ENCODE assay signal across 18 cellular contexts in the genomic region with DNA sequence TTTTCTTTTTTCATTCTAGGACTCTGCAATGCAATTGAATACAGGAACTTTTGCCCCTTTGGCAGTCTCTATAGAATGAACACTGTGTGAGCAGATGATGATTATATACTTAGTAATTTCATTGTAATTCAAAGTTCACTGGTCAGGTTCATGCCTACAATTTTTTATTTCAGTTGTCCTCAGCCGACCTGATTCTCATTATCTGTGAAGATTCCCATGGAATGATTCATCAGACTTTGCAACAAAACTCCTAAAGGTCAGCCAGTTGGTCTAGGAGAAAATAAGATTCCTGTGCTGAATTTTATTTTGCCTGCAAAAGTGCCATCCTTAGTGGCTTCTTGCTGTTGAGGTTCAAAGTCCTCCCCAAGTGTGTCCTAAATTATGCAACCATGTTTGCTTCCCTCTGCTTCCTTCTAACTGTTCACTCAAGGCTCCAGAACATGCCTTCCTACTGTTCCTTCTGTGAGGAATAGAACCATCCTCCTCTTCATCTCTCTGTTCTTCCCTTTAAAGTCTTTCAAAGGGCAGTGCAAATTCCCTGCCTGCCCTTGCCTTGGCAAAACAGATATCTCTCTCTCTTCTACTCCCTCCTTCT.
DNase-seq lines count a peak whose midpoint lies in the region; ATAC-seq and TF ChIP-seq lines count a peak whose summit lies in the region.
"Had no signal": no experiment of that assay in that cellular context is flagged by ENCODE, and none has a peak within 500 bp of the region (broad histone marks: within the 10 kb centered on the region; RNA-seq: fewer than 3 reads in every experiment).

No MANE protein-coding gene starts in this region.

- no peak overlapping the region for H3K4me3 ChIP-seq in BJ (ENCODE audit: low read depth, low read length)
- H3K4me3 ChIP-seq in PC-3 (ENCODE audit: low read length) = no peak overlapping the region
- no peak overlapping the region for H3K4me3 ChIP-seq in cardiac fibroblast (replicated peaks in 1 of 2; ENCODE audit: low read depth in 2 of 2, low read length in 2 of 2)
- no peak overlapping the region for H3K4me3 ChIP-seq in liver (ENCODE audit: low read depth in 1 of 3, low read length in 3 of 3)
- no peak overlapping the region for H3K4me3 ChIP-seq in lower lobe of right lung
- H3K4me3 ChIP-seq: transverse colon had no signal

- no peaks in the 10 kb centered on the region for H3K27me3 ChIP-seq in BJ (ENCODE audit: control insufficient read depth, insufficient read depth, low read length)
- no peaks in the 10 kb centered on the region for H3K27me3 ChIP-seq in PC-3 (ENCODE audit: low read length)
- H3K27me3 ChIP-seq in liver (ENCODE audit: control insufficient read depth in 4 of 4, insufficient read depth in 4 of 4, low read length in 3 of 4) = no peaks in the 10 kb centered on the region
- H3K27me3 ChIP-seq in lower lobe of right lung (ENCODE audit: low read depth) = no peaks in the 10 kb centered on the region
- H3K27me3 ChIP-seq: transverse colon had no signal

- peak overlapping the region; percentile 44; the same call in 1 of the 2 replicates for H3K4me2 ChIP-seq in PC-3 (ENCODE audit: low read length)
- H3K4me2 ChIP-seq: KMS-11 had no signal

- CTCF ChIA-PET in BJ (lab: Yijun Ruan, JAX) = no interaction called here
- CTCF ChIA-PET in PC-3 (lab: Charles Lee) = no interaction called here

- H4K20me1 ChIP-seq in PC-3 (ENCODE audit: low read length) = no peaks in the 10 kb centered on the region

- TF ChIP-seq RAD21 in liver (IDR thresholded peaks at IDR 0.05) = no peak

- H3K9ac ChIP-seq in PC-3 (ENCODE audit: low read length) (no peak overlapping the region), liver (ENCODE audit: low read depth in 1 of 2, low read length in 2 of 2) (no peak overlapping the region)
- H3K9ac ChIP-seq: KMS-11, parathyroid adenoma had no signal

- H3K4me1 ChIP-seq in PC-3 (ENCODE audit: insufficient read depth, low read length) = peaks cover 15% of the 10 kb centered on the region
- peaks cover 0 to 3% (median 0%) of the 10 kb centered on the region in 4 donors for H3K4me1 ChIP-seq in liver (ENCODE audit: control insufficient read depth in 4 of 4, insufficient read depth in 4 of 4, low read length in 3 of 4)
- H3K4me1 ChIP-seq in lower lobe of right lung = no peaks in the 10 kb centered on the region
- H3K4me1 ChIP-seq: parathyroid adenoma, transverse colon had no signal

- no peaks in the 10 kb centered on the region for H3K9me3 ChIP-seq in PC-3 (ENCODE audit: low read length)
- no peaks in the 10 kb centered on the region for H3K9me3 ChIP-seq in liver (ENCODE audit: control insufficient read depth in 4 of 4, low read length in 3 of 4)
- H3K9me3 ChIP-seq in lower lobe of right lung = no peaks in the 10 kb centered on the region
- H3K9me3 ChIP-seq: transverse colon had no signal

- intact Hi-C loops in PC-3 (cut with micrococcal nuclease) = no loop called here
- intact Hi-C loops in lower lobe of right lung (cut with DNase I) = no loop called here

- no peak overlapping the region for H2AFZ ChIP-seq in PC-3 (ENCODE audit: low read length)
- H2AFZ ChIP-seq: parathyroid adenoma had no signal

- POLR2A ChIA-PET in BJ (lab: Charles Lee) = no interaction called here
- POLR2A ChIA-PET in PC-3 (lab: Charles Lee; ENCODE audit: unreplicated experiment) = no interaction called here

- DNase-seq in BJ (ENCODE audit: low read depth) (peak; percentile 51), PC-3 (peak; percentile 58), cardiac fibroblast (ENCODE audit: low read depth in 2 of 2) (peak; percentile 77 to 94), lower lobe of right lung (no peak), NCI-H446 treated with DMSO at 0.1 percent for 48 hours (lab: John Stamatoyannopoulos, UW) (no peak), NCI-H2081 (lab: John Stamatoyannopoulos, UW) (no peak)
- DNase-seq: activated CD4-positive, alpha-beta memory T cell treated with anti-CD3 and anti-CD28 coated beads for 36 hours; activated effector memory CD4-positive, alpha-beta T cell treated with anti-CD3 and anti-CD28 coated beads, Interleukin-2, amount 50 U/mL, for 16 hours; AML-193; DMS53; NCI-H1694 treated with DMSO at 0.1 percent for 48 hours; NCI-H526 treated with DMSO at 0.1 percent for 48 hours; RPMI8226; transverse colon had no signal

- H3K27ac ChIP-seq in PC-3 (ENCODE audit: low read length) (no peak overlapping the region), liver (ENCODE audit: low read depth in 1 of 2, low read length in 2 of 2) (no peak overlapping the region), lower lobe of right lung (no peak overlapping the region)
- H3K27ac ChIP-seq: KMS-11, parathyroid adenoma, transverse colon had no signal

- ATAC-seq in PC-3 = no peak; the same call in 1 of the 2 replicates
- no peak for ATAC-seq in lower lobe of right lung
- ATAC-seq in HG03460 (IDR thresholded peaks at IDR 0.05; ENCODE audit: unreplicated experiment) = no peak

- H3K9me2 ChIP-seq in PC-3 (replicated peaks; ENCODE audit: low read length) = no peaks in the 10 kb centered on the region

- no peaks in the 10 kb centered on the region for H3F3A ChIP-seq in PC-3 (ENCODE audit: low read length, unreplicated experiment)

- H3K36me3 ChIP-seq in BJ (ENCODE audit: control insufficient read depth, insufficient read depth, low read length) = no peaks in the 10 kb centered on the region
- H3K36me3 ChIP-seq in PC-3 (ENCODE audit: low read depth, low read length) = no peaks in the 10 kb centered on the region
- no peaks in the 10 kb centered on the region for H3K36me3 ChIP-seq in liver (ENCODE audit: control insufficient read depth in 4 of 4, insufficient read depth in 3 of 4, low read depth in 1 of 4, low read length in 3 of 4)
- no peaks in the 10 kb centered on the region for H3K36me3 ChIP-seq in lower lobe of right lung
- H3K36me3 ChIP-seq: transverse colon had no signal

- BruUV-seq in PC-3 (replicated peaks; lab: Mats Ljungman, UMichigan) = no TSS peak

- WGBS in liver = 52% methylated on average over 1 of the region's 1 CpG

- TF ChIP-seq CTCF in BJ (IDR thresholded peaks at IDR 0.05; ENCODE audit: insufficient read depth, low read depth, low read length) = no peak
- TF ChIP-seq CTCF in PC-3 (conservative IDR thresholded peaks at IDR 0.05; ENCODE audit: low read depth, low read length) = no peak
- TF ChIP-seq CTCF in cardiac fibroblast (IDR thresholded peaks at IDR 0.05; ENCODE audit: low read depth, low read length) = no peak
- TF ChIP-seq CTCF in liver (IDR thresholded peaks at IDR 0.05; ENCODE audit: low read depth, low read length, missing input control) = no peak
- TF ChIP-seq CTCF in lower lobe of right lung (IDR thresholded peaks at IDR 0.05) = no peak

- H3K79me2 ChIP-seq in PC-3 (ENCODE audit: low read length) = no peaks in the 10 kb centered on the region
- H3K79me2 ChIP-seq: parathyroid adenoma had no signal

TF ChIP-seq in liver, 16 proteins besides CTCF, POLR2A, EP300 and RAD21:
- TF ChIP-seq SP1 (IDR thresholded peaks at IDR 0.05) (no peak), HNF4A (conservative IDR thresholded peaks at IDR 0.05) (peak; percentile 64 to 65), JUND (IDR thresholded peaks at IDR 0.05) (peak in 1 of 2 donors; percentile 33), RXRA (IDR thresholded peaks at IDR 0.05) (peak in 1 of 2 donors; percentile 33)

Comparison
In these comparisons a context has a peak if more than half of its experiments do, and no peak if none do; other contexts are left out.
1. DNase-seq: peak in BJ (single experiment), PC-3 (single experiment) and cardiac fibroblast (2 of 2); none in lower lobe of right lung (single experiment), NCI-H446 treated with DMSO at 0.1 percent for 48 hours (single experiment) and NCI-H2081 (0 of 2).